Comparison of ENCODE assay signal across 8 cellular contexts in the genomic region with DNA sequence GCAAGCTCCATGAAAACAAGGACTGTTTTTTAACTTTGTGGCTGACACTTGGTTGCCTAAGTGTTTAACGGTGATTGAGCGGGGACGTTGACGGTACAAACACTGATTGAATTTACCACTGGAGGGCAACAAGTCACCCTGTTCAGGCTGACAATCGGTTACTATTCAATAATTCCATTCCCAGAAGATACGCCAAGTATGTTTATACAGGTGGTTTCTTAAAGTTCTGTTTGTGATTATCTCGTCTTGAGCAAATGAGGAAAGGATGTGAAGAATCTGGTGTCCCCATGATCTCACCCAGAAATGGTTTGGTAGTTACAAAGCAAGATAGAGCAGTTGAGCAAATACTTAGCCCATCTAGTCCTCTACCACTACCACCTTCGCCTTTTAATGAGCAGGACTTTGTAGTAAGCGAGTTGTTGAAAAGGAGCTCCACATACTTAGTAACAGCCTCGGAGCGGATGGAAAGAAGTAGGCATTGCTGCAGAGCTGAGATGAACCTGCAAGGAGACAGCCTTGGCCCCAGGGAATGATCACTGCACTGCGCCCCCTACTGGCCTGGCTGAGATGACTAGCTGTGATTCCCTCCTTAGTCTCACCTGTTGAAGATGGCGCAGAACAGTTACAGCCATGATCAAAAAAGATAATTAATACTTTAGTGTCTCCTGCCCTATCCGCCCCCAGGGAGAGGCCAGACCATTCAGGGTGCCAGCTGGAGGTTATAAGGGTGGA. TPM values are rescaled to one million over a fixed set of nuclear protein-coding genes. Genes with fewer than 3 reads are reported as not detected.
DNase-seq lines count a peak whose midpoint lies in the region; ATAC-seq and TF ChIP-seq lines count a peak whose summit lies in the region.

No MANE protein-coding gene starts in this region.

- H3K9me3 Mint-ChIP-seq in activated CD4-positive, alpha-beta memory T cell treated with anti-CD3 and anti-CD28 coated beads for 36 hours: peaks cover under 1% of the 10 kb centered on the region

- no peak overlapping the region for H3K27ac ChIP-seq in duodenal mucosa (ENCODE audit: low read depth, low read length)

- TF ChIP-seq CTCF in BE2C (IDR thresholded peaks at IDR 0.05; ENCODE audit: low read depth, low read length): peak; percentile 96

- peaks cover 2% of the 10 kb centered on the region for H3K36me3 Mint-ChIP-seq in activated CD4-positive, alpha-beta memory T cell treated with anti-CD3 and anti-CD28 coated beads for 36 hours

- H3K9ac ChIP-seq in duodenal mucosa (ENCODE audit: low read depth in 1 of 2, low read length in 2 of 2): peak overlapping the region in 1 of 2 donors; percentile 49

- H3K4me3 ChIP-seq in BE2C (ENCODE audit: low read depth, low read length): peak overlapping the region; percentile 31; the same call in 1 of the 2 replicates
- peak overlapping the region; percentile 36 to 40 for H3K4me3 ChIP-seq in duodenal mucosa (ENCODE audit: low read depth in 1 of 2, low read length in 2 of 2)

- DNase-seq in BE2C (peak; percentile 81), NCI-H748 (lab: John Stamatoyannopoulos, UW; ENCODE audit: unreplicated experiment) (peak; percentile 80), lung microvascular endothelial cell (ENCODE audit: low read depth in 2 of 2) (peak; percentile 64 to 70)
- DNase-seq in activated CD4-positive, alpha-beta memory T cell treated with anti-CD3 and anti-CD28 coated beads for 36 hours: peak; percentile 94
- peak; percentile 61 for DNase-seq in stimulated activated CD8-positive, alpha-beta memory T cell treated with anti-CD3 and anti-CD28 coated beads, Interleukin-12 subunit alpha, Interleukin-12 subunit beta, amount 100 ng/mL, for 24 hours (ENCODE audit: extremely low read depth)

- peaks cover 7% of the 10 kb centered on the region for H3K27me3 ChIP-seq in BE2C
- no peaks in the 10 kb centered on the region for H3K27me3 ChIP-seq in duodenal mucosa (ENCODE audit: control insufficient read depth in 1 of 2, insufficient read depth in 2 of 2, low read length in 2 of 2)

- intact Hi-C loops in activated CD4-positive, alpha-beta memory T cell treated with anti-CD3 and anti-CD28 coated beads for 36 hours (cut with micrococcal nuclease): loop anchor here (1.0 to 10.0 kb wide), 9 partner anchors 13 to 589 kb away; a partner anchor contains a TSS

- H3K4me1 Mint-ChIP-seq in activated CD4-positive, alpha-beta memory T cell treated with anti-CD3 and anti-CD28 coated beads for 36 hours (ENCODE audit: low read depth): peaks cover 13% of the 10 kb centered on the region

- CTCF ChIA-PET in activated CD4-positive, alpha-beta memory T cell treated with anti-CD3 and anti-CD28 coated beads for 36 hours (lab: Charles Lee): interaction anchor here (0.6 to 3.7 kb wide), 65 partner anchors 9 to 589 kb away, joined by 3 to 72 read pairs (median 5); a partner anchor contains a TSS

- H3K4me1 ChIP-seq in BE2C (no peaks in the 10 kb centered on the region; the same call in 1 of the 2 replicates), duodenal mucosa (ENCODE audit: control insufficient read depth in 1 of 2, insufficient read depth in 2 of 2, low read length in 2 of 2) (peaks cover 17 to 22% of the 10 kb centered on the region in 2 donors)

- peak overlapping the region; percentile 75 for H3K27ac Mint-ChIP-seq in activated CD4-positive, alpha-beta memory T cell treated with anti-CD3 and anti-CD28 coated beads for 36 hours

- H3K27me3 Mint-ChIP-seq in activated CD4-positive, alpha-beta memory T cell treated with anti-CD3 and anti-CD28 coated beads for 36 hours: no peaks in the 10 kb centered on the region

- POLR2A ChIA-PET in activated CD4-positive, alpha-beta memory T cell treated with anti-CD3 and anti-CD28 coated beads for 36 hours (lab: Charles Lee): interaction anchor here (0.7 to 2.0 kb wide), 8 partner anchors 19 to 159 kb away, joined by 3 to 10 read pairs (median 4); a partner anchor contains a TSS

- H3K9me3 ChIP-seq in BE2C (no peaks in the 10 kb centered on the region), duodenal mucosa (ENCODE audit: control insufficient read depth in 1 of 2, low read length in 2 of 2) (no peaks in the 10 kb centered on the region)

- ATAC-seq in GM19324 (IDR thresholded peaks at IDR 0.05; ENCODE audit: low FRiP score, unreplicated experiment): peak; percentile 76
- peak; percentile 44 for ATAC-seq in HG03565 (IDR thresholded peaks at IDR 0.05; ENCODE audit: unreplicated experiment)

- peak overlapping the region; percentile 70 for H3K4me3 Mint-ChIP-seq in activated CD4-positive, alpha-beta memory T cell treated with anti-CD3 and anti-CD28 coated beads for 36 hours

- peaks cover 2% of the 10 kb centered on the region for H3K36me3 ChIP-seq in BE2C
- H3K36me3 ChIP-seq in duodenal mucosa (ENCODE audit: control insufficient read depth in 1 of 2, insufficient read depth in 2 of 2, low read length in 2 of 2): peaks cover 10 to 18% of the 10 kb centered on the region in 2 donors

RNA-seq across cellular contexts. Expression of a gene that starts 36.3 kb away (rescaled TPM):
- 26.3 TPM for polyA plus RNA-seq in BE2C (2012; ENCODE audit: insufficient read depth, insufficient read length, low read depth)
- total RNA-seq in activated CD4-positive, alpha-beta memory T cell treated with anti-CD3 and anti-CD28 coated beads for 36 hours: 10 to 100 TPM; 28.0 to 32.0 TPM
- 13.1 and 19.2 TPM in 2 replicates for total RNA-seq in lung microvascular endothelial cell

RNA-seq across cellular contexts. Expression of a gene that starts 42.2 kb away (rescaled TPM):
- polyA plus RNA-seq in BE2C (2012; ENCODE audit: insufficient read depth, insufficient read length, low read depth): 21.1 TPM
- total RNA-seq in activated CD4-positive, alpha-beta memory T cell treated with anti-CD3 and anti-CD28 coated beads for 36 hours: 10 to 100 TPM; 14.3 to 17.0 TPM
- 36.2 and 48.8 TPM in 2 replicates for total RNA-seq in lung microvascular endothelial cell
